8 cellular contexts compared by ENCODE assay signal in genomic region chr17:37483311-37484039, GRCh38. TPM values are rescaled to one million over a fixed set of nuclear protein-coding genes. Genes with fewer than 3 reads are reported as not detected.
DNase-seq lines count a peak whose midpoint lies in the region; ATAC-seq and TF ChIP-seq lines count a peak whose summit lies in the region.

No MANE protein-coding gene starts in this region.

- 17% methylated on average over 1 of the region's 5 CpGs; no CpG with 5 or more reads in 1 of the 2 experiments for WGBS in IMR-90 (ENCODE audit: extremely low coverage in 2 of 2, insufficient read length in 1 of 2), 2 experiments

- H3K79me1 ChIP-seq in IMR-90 (ENCODE audit: low read depth in 1 of 2, low read length in 2 of 2), result peaks cover 0 to 25% of the 10 kb centered on the region in 2 experiments; a peak in 3 of 4 replicates

- H3K27ac ChIP-seq in IMR-90 (ENCODE audit: insufficient read depth, low read length) (peak overlapping the region; percentile 67; the same call in 1 of the 2 replicates), muscle layer of duodenum (ENCODE audit: low read length) (peak overlapping the region; percentile 43)

- BruUV-seq in IMR-90 (replicated peaks; lab: Mats Ljungman, UMichigan), result no TSS peak

- CTCF ChIA-PET in IMR-90 (lab: Yijun Ruan, JAX), result interaction anchor here (0.6 kb wide), 1 partner anchor 96 kb away, joined by 5 read pairs; no protein-coding TSS in a partner anchor

- H2BK120ac ChIP-seq in IMR-90 (ENCODE audit: low read depth, low read length), result peak overlapping the region; percentile 77

- H2BK5ac ChIP-seq in IMR-90 (ENCODE audit: low read depth, low read length, poor library complexity, severe bottlenecking), result peak overlapping the region; percentile 68

- TF ChIP-seq POLR2A in IMR-90 (IDR thresholded peaks at IDR 0.05; ENCODE audit: low read depth, low read length), result peak; percentile 41; the same call in 1 of the 2 replicates

- H4K91ac ChIP-seq in IMR-90 (ENCODE audit: insufficient read depth, low read depth, low read length), result peak overlapping the region; percentile 89; the same call in 1 of the 2 replicates

- peaks cover 5% of the 10 kb centered on the region; the same call in 1 of the 2 replicates for H4K20me1 ChIP-seq in IMR-90 (ENCODE audit: insufficient read depth, low read length)

- H3K4me2 ChIP-seq in IMR-90 (ENCODE audit: low read depth, low read length), result peak overlapping the region; percentile 54

- H3K4me3 ChIP-seq in IMR-90 (ENCODE audit: insufficient read depth, low read depth, low read length) (no peak overlapping the region), muscle layer of duodenum (ENCODE audit: low read depth in 1 of 2, low read length in 2 of 2) (no peak overlapping the region)

- H4K5ac ChIP-seq in IMR-90 (ENCODE audit: low read depth, low read length), result no peak overlapping the region

- peak overlapping the region; percentile 70 for H2AFZ ChIP-seq in IMR-90 (replicated peaks; ENCODE audit: low read length, poor library complexity)

- no peak for TF ChIP-seq CTCF in IMR-90 (conservative IDR thresholded peaks at IDR 0.05; ENCODE audit: low read depth, low read length)

- peak overlapping the region; percentile 51 for H3K23ac ChIP-seq in IMR-90 (ENCODE audit: low read depth, low read length)

- dilution Hi-C loops in IMR-90 (cut with HindIII; ENCODE audit: low sequenced_read_pairs, unreplicated experiment), result no loop called here

- H3K36me3 ChIP-seq in IMR-90 (ENCODE audit: control insufficient read depth, insufficient read depth, low read length) (peaks cover 2% of the 10 kb centered on the region; the same call in 1 of the 2 replicates), muscle layer of duodenum (ENCODE audit: control insufficient read depth in 1 of 2, insufficient read depth in 2 of 2, low read length in 2 of 2) (peaks cover 5 to 11% of the 10 kb centered on the region in 2 donors)

- peak overlapping the region; percentile 44 for H2AK9ac ChIP-seq in IMR-90 (replicated peaks; ENCODE audit: low read depth, low read length, poor library complexity)

- peak overlapping the region; percentile 2; the same call in 1 of the 2 replicates for H2AK5ac ChIP-seq in IMR-90 (ENCODE audit: low read depth, low read length)

- H3K27me3 ChIP-seq in IMR-90 (ENCODE audit: control insufficient read depth, insufficient read depth, low read length), result no peaks in the 10 kb centered on the region
- no peaks in the 10 kb centered on the region for H3K27me3 ChIP-seq in muscle layer of duodenum (ENCODE audit: low read depth, low read length)

- intact Hi-C loops in IMR-90 (cut with micrococcal nuclease), result no loop called here

- no peak for TF ChIP-seq RAD21 in IMR-90 (IDR thresholded peaks at IDR 0.05; ENCODE audit: low read length)

- DNase-seq in COLO829 (ENCODE audit: low spot score) (peak; percentile 53), IMR-90 (peak; percentile 98), astrocyte of the hippocampus (ENCODE audit: low read depth, low spot score) (peak; percentile 28), KG1 (lab: John Stamatoyannopoulos, UW) (no peak)

- peak overlapping the region; percentile 30; the same call in 1 of the 2 replicates for H3K14ac ChIP-seq in IMR-90 (replicated peaks; ENCODE audit: low read depth, low read length)

- peak overlapping the region; percentile 77; the same call in 1 of the 2 replicates for H3K56ac ChIP-seq in IMR-90 (ENCODE audit: extremely low read depth, insufficient read depth, low read length)

- in situ Hi-C loops in IMR-90 (cut with MboI; ENCODE audit: low sequenced_read_pairs), result no loop called here

- H3K9me3 ChIP-seq in IMR-90 (ENCODE audit: control insufficient read depth, insufficient read depth, low read length), result no peaks in the 10 kb centered on the region
- H3K9me3 ChIP-seq in muscle layer of duodenum (ENCODE audit: control insufficient read depth in 1 of 2, low read length in 2 of 2), result no peaks in the 10 kb centered on the region

- H3K18ac ChIP-seq in IMR-90 (ENCODE audit: low read depth, low read length), result peak overlapping the region; percentile 34; the same call in 1 of the 2 replicates

- H2BK15ac ChIP-seq in IMR-90 (ENCODE audit: low read depth, low read length), result peak overlapping the region; percentile 80; the same call in 1 of the 3 replicates

- H3K4ac ChIP-seq in IMR-90 (ENCODE audit: low read depth, low read length), result peak overlapping the region; percentile 81

- H2BK20ac ChIP-seq in IMR-90 (ENCODE audit: low read depth, low read length), result peak overlapping the region; percentile 20; the same call in 1 of the 2 replicates

- H3K9me1 ChIP-seq in IMR-90 (ENCODE audit: insufficient read depth, low read length), result peaks cover 7% of the 10 kb centered on the region

- H3K9ac ChIP-seq in IMR-90 (ENCODE audit: low read depth, low read length), result no peak overlapping the region

- H3K4me1 ChIP-seq in IMR-90 (ENCODE audit: control insufficient read depth, insufficient read depth, low read length) (peaks cover 9% of the 10 kb centered on the region), muscle layer of duodenum (ENCODE audit: control insufficient read depth in 1 of 2, insufficient read depth in 2 of 2, low read length in 2 of 2) (peaks cover 0 to 21% of the 10 kb centered on the region in 2 donors)

- H4K8ac ChIP-seq in IMR-90 (ENCODE audit: low read depth in 2 of 2, low read length in 2 of 2), result peak overlapping the region; percentile 31 to 85; a peak in 2 of 4 replicates

- POLR2A ChIA-PET in IMR-90 (lab: Charles Lee; ENCODE audit: unreplicated experiment), result no interaction called here

- ATAC-seq in IMR-90 (ENCODE audit: low read depth) (peak; percentile 59), GM21737 (IDR thresholded peaks at IDR 0.05; ENCODE audit: unreplicated experiment) (no peak), HG03135 (IDR thresholded peaks at IDR 0.05; ENCODE audit: unreplicated experiment) (no peak), HG03442 (IDR thresholded peaks at IDR 0.05; ENCODE audit: unreplicated experiment) (no peak)

TF ChIP-seq in IMR-90, 13 proteins besides CTCF, POLR2A, EP300 and RAD21:
- peak; percentile 36 for TF ChIP-seq FOS (IDR thresholded peaks at IDR 0.05; ENCODE audit: low read depth, low read length)
- TF ChIP-seq CHD1 (IDR thresholded peaks at IDR 0.05; ENCODE audit: low read depth, low read length), result no peak
- peak; percentile 98 for TF ChIP-seq CEBPB (IDR thresholded peaks at IDR 0.05; ENCODE audit: low read depth, low read length)
- peak; percentile 62; the same call in 1 of the 2 replicates for TF ChIP-seq MXI1 (IDR thresholded peaks at IDR 0.05; ENCODE audit: borderline replicate concordance, low read depth, low read length)
- no peak for TF ChIP-seq RFX5 (IDR thresholded peaks at IDR 0.05; ENCODE audit: low read depth, low read length)
- peak; percentile 59 for TF ChIP-seq BHLHE40 (IDR thresholded peaks at IDR 0.05; ENCODE audit: low read depth, low read length)

RNA-seq across cellular contexts. Expression of gene DUSP14, which starts 6.2 kb away (rescaled TPM):
- total RNA-seq in IMR-90 (2012; rRNA removed), result 97.5 and 102 TPM in 2 replicates
- polyA plus RNA-seq in IMR-90 (2012; rRNA removed), result 126 and 127 TPM in 2 replicates
- 93.8 and 139 TPM in 2 replicates for polyA plus RNA-seq in IMR-90 (2012; cell fraction: cytosol; rRNA removed)
- 88.2 and 107 TPM in 2 replicates for polyA plus RNA-seq in IMR-90 (2012; cell fraction: nucleus; rRNA removed; ENCODE audit: low replicate concordance)
